In the genomic region with DNA sequence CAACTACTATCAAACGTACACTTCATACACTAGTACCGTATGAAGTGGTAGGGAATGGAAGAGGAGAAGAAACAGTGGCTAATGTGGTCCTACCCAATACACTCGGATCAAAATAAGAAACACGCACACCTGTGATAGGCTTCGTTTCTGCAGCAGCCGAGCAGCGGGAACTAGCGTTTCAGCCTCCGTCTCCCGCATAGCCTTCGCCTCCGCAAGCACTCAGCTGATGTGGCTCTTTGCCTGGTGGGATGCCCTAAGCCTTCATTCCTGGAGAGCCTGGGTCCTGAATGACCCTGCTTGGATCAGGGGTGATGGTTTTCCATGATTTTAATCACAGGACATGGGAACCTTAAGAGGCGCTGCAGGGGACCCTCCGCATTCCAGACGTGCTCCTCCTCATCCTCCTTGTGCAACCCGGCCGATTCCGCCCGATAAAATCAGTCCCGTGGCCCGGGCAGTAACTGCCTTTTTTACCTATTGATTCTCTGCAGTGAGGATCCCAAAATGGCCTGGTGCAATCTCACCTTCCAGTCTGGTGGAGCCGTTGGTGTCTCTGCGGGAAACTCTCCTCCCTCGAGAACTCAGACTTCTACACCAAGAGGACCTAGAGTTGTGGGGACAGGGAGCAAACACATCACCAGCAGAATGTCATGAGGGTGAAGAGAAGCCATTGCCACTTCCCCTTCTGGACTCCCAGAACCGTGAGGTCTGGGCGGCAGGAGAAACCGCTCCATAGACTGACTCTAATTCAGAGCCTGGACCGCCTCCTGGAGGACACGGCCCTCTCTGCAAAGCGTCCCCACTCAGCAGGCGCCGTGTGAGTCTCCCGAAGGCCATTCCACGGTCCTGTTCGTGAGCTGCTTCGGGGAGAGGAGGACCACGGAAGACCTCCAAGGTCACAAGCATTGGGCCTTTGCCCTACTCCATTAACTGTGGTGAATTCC, we compare ENCODE assay signal across 13 cellular contexts. TPM values are rescaled to one million over a fixed set of nuclear protein-coding genes. Genes with fewer than 3 reads are reported as not detected.
DNase-seq lines count a peak whose midpoint lies in the region; ATAC-seq, FAIRE-seq and TF ChIP-seq lines count a peak whose summit lies in the region.
"Had no signal": no experiment of that assay in that cellular context is flagged by ENCODE, and none has a peak within 500 bp of the region (broad histone marks: within the 10 kb centered on the region; RNA-seq: fewer than 3 reads in every experiment).

No MANE protein-coding gene starts in this region.

- CTCF ChIA-PET in H1 (lab: Charles Lee; ENCODE audit: partially characterized antibody) = interaction anchor here (0.6 to 14.9 kb wide), 13 partner anchors 11 to 853 kb away, joined by 3 to 248 read pairs (median 6); no protein-coding TSS in a partner anchor

- H3K9me3 ChIP-seq in H1 (ENCODE audit: insufficient read depth in 2 of 2, low read depth in 1 of 2, low read length in 1 of 2) = no peaks in the 10 kb centered on the region
- H3K9me3 ChIP-seq: prostate gland had no signal

- TF ChIP-seq EP300 in H1 (IDR thresholded peaks at IDR 0.05; ENCODE audit: borderline replicate concordance in 1 of 2, low read depth in 2 of 2, low read length in 2 of 2) = no peak

- H2AK5ac ChIP-seq in H1 (ENCODE audit: low read depth, low read length) = no peak overlapping the region

- 79% methylated on average over 37 of the region's 37 CpGs; no CpG with 5 or more reads in 1 of the 2 experiments for WGBS in H1 (ENCODE audit: extremely low coverage in 1 of 2, insufficient coverage in 1 of 2, insufficient read length in 1 of 2, insufficient replicate concordance in 2 of 2, low coverage in 1 of 2, low lambda C conversion rate in 2 of 2, missing lambda C conversion rate in 1 of 2), 2 experiments

- no peak overlapping the region for H2BK5ac ChIP-seq in H1 (ENCODE audit: low read depth, low read length)

- no peak overlapping the region for H3K9ac ChIP-seq in H1 (replicated peaks in 1 of 4; ENCODE audit: extremely low read depth in 1 of 4, low read depth in 3 of 4, low read length in 3 of 4)

- H2BK15ac ChIP-seq in H1 (ENCODE audit: low read length) = 0 out of 2 replicates have a peak overlapping the region, but pooled peaks have one; percentile 46

- no peak overlapping the region for H4K91ac ChIP-seq in H1 (replicated peaks; ENCODE audit: insufficient read length, low read length)

- H3K4me1 ChIP-seq in H1 (replicated peaks in 1 of 4; ENCODE audit: control insufficient read depth in 3 of 4, insufficient read depth in 4 of 4, low read length in 3 of 4) = peaks cover 0 to 5% (median 3%) of the 10 kb centered on the region in 4 experiments; a peak in 2 of 7 replicates
- H3K4me1 ChIP-seq: prostate gland had no signal

- 0 out of 2 replicates have a peak overlapping the region, but pooled peaks have one; percentile 39 for H2BK12ac ChIP-seq in H1 (ENCODE audit: low read depth, low read length)

- no peak overlapping the region for H2AFZ ChIP-seq in H1 (ENCODE audit: low read length)

- peaks cover 0 to 7% (median 2%) of the 10 kb centered on the region in 4 experiments; a peak in 4 of 7 replicates for H3K27me3 ChIP-seq in H1 (replicated peaks in 1 of 4; ENCODE audit: control insufficient read depth in 3 of 4, extremely low read depth in 1 of 4, insufficient read depth in 3 of 4, low read length in 3 of 4)

- H3K27me3 Mint-ChIP-seq in natural killer cell treated with Interleukin-12 subunit alpha and Interleukin-12 subunit beta and Interleukin-15 and Interleukin-18, amount 100 ng/mL, for 72 hours = no peaks in the 10 kb centered on the region
- H3K27me3 Mint-ChIP-seq: stimulated activated naive CD8-positive, alpha-beta T cell treated with anti-CD3 and anti-CD28 coated beads, Interleukin-15, amount 100 ng/mL, for 72 hours had no signal

- H4K5ac ChIP-seq in H1 (ENCODE audit: insufficient read length, low read depth, low read length) = no peak overlapping the region

- no peak overlapping the region for H3K27ac ChIP-seq in H1 (ENCODE audit: low read depth, low read length)
- H3K27ac ChIP-seq: prostate gland had no signal

- no peak overlapping the region for H3K27ac Mint-ChIP-seq in natural killer cell treated with Interleukin-12 subunit alpha and Interleukin-12 subunit beta and Interleukin-15 and Interleukin-18, amount 100 ng/mL, for 72 hours
- H3K27ac Mint-ChIP-seq: stimulated activated naive CD8-positive, alpha-beta T cell treated with anti-CD3 and anti-CD28 coated beads, Interleukin-15, amount 100 ng/mL, for 72 hours had no signal

- FAIRE-seq in H1 (lab: Jason Lieb, UNC) = no peak
- FAIRE-seq: endometrium had no signal

- POLR2A ChIA-PET in H1 (lab: Charles Lee; ENCODE audit: partially characterized antibody) = interaction anchor here (0.6 to 1.0 kb wide), 2 partner anchors 110 to 815 kb away, joined by 3 read pairs; no protein-coding TSS in a partner anchor

- H3K36me3 ChIP-seq in H1 (ENCODE audit: control insufficient read depth in 2 of 4, insufficient read depth in 4 of 4, low read length in 3 of 4) = no peaks in the 10 kb centered on the region
- H3K36me3 ChIP-seq: prostate gland had no signal

- no peak for TF ChIP-seq CTCF in NB4 (IDR thresholded peaks at IDR 0.05; ENCODE audit: low read depth, low read length)
- peak; percentile 44 to 54 (median 49) for TF ChIP-seq CTCF in H1 (IDR thresholded peaks at IDR 0.05; ENCODE audit: control extremely low read depth in 1 of 3, insufficient read depth in 1 of 3, low read depth in 1 of 3, low read length in 3 of 3)

- H3K4me2 ChIP-seq in H1 (ENCODE audit: insufficient read depth in 1 of 2, low read depth in 2 of 2, low read length in 2 of 2) = no peak overlapping the region

- H4K20me1 ChIP-seq in H1 (replicated peaks in 1 of 2; ENCODE audit: control insufficient read depth in 1 of 2, insufficient read depth in 2 of 2, low read length in 2 of 2) = peaks cover 0 to 2% of the 10 kb centered on the region in 2 experiments

- H3K4me3 ChIP-seq in NB4 (ENCODE audit: low read depth, low read length) (no peak overlapping the region), H1 (ENCODE audit: extremely low read depth in 1 of 4, insufficient read depth in 2 of 4, low read depth in 3 of 4, low read length in 4 of 4) (no peak overlapping the region)
- H3K4me3 ChIP-seq: prostate gland had no signal

- H3K23ac ChIP-seq in H1 (ENCODE audit: insufficient read length) = no peak overlapping the region

- H2BK20ac ChIP-seq in H1 (ENCODE audit: low read length) = no peak overlapping the region

- H3K14ac ChIP-seq in H1 (ENCODE audit: insufficient read length) = no peak overlapping the region

- DNase-seq in ELF-1 (ENCODE audit: low read depth, low spot score) = peak; percentile 12
- peak; percentile 49 for DNase-seq in NB4 (ENCODE audit: low read depth)
- DNase-seq in H1 (ENCODE audit: low read depth in 1 of 2, low spot score in 2 of 2) = peak in 1 of 2 experiments; percentile 45
- peak; percentile 58 for DNase-seq in natural killer cell treated with Interleukin-12 subunit alpha and Interleukin-12 subunit beta and Interleukin-15 and Interleukin-18, amount 100 ng/mL, for 72 hours (ENCODE audit: low spot score)
- no peak for DNase-seq in NCI-H748 treated with DMSO at 0.1 percent for 48 hours (lab: John Stamatoyannopoulos, UW)
- no peak for DNase-seq in stimulated activated CD4-positive, alpha-beta T cell treated with anti-CD3 and anti-CD28 coated beads, Interleukin-15, amount 100 ng/mL, for 24 hours
- no peak for DNase-seq in NCI-H526 treated with DMSO at 0.1 percent for 48 hours (lab: John Stamatoyannopoulos, UW)
- DNase-seq in NCI-H1694 treated with DMSO at 0.1 percent for 48 hours (lab: John Stamatoyannopoulos, UW) = no peak

- no peaks in the 10 kb centered on the region for H3K23me2 ChIP-seq in H1 (ENCODE audit: low read depth, low read length)

- no peaks in the 10 kb centered on the region for H3K79me2 ChIP-seq in H1 (ENCODE audit: control insufficient read depth in 1 of 2, insufficient read depth in 2 of 2, low read length in 2 of 2)

- H3K4ac ChIP-seq in H1 (replicated peaks; ENCODE audit: insufficient read length, low read depth, low read length) = no peak overlapping the region

- H3K56ac ChIP-seq in H1 (replicated peaks; ENCODE audit: insufficient read length, low read depth, low read length) = no peak overlapping the region

- no peak overlapping the region; the same call in 1 of the 2 replicates for H4K8ac ChIP-seq in H1 (ENCODE audit: extremely low read depth, insufficient read depth, low read length)

- H3K79me1 ChIP-seq in H1 (ENCODE audit: low read depth, low read length) = no peaks in the 10 kb centered on the region

- TF ChIP-seq POLR2A in NB4 (IDR thresholded peaks at IDR 0.05; ENCODE audit: extremely low read depth, insufficient read length) (no peak), H1 (IDR thresholded peaks at IDR 0.05; ENCODE audit: control extremely low read depth in 1 of 2, low read depth in 2 of 2, low read length in 2 of 2) (no peak)

- ATAC-seq in natural killer cell treated with Interleukin-12 subunit alpha and Interleukin-12 subunit beta and Interleukin-15 and Interleukin-18, amount 100 ng/mL, for 72 hours = peak in 1 of 2 donors; percentile 50
- ATAC-seq: stimulated activated naive CD8-positive, alpha-beta T cell treated with anti-CD3 and anti-CD28 coated beads, Interleukin-15, amount 100 ng/mL, for 72 hours had no signal

- peak; percentile 63 to 66 for TF ChIP-seq RAD21 in H1 (IDR thresholded peaks at IDR 0.05 in 1 of 2, conservative IDR thresholded peaks at IDR 0.05 in 1 of 2; ENCODE audit: low read depth in 2 of 2, low read length in 2 of 2)

- peak overlapping the region; percentile 39 for H3K4me3 Mint-ChIP-seq in natural killer cell treated with Interleukin-12 subunit alpha and Interleukin-12 subunit beta and Interleukin-15 and Interleukin-18, amount 100 ng/mL, for 72 hours
- H3K4me3 Mint-ChIP-seq: stimulated activated naive CD8-positive, alpha-beta T cell treated with anti-CD3 and anti-CD28 coated beads, Interleukin-15, amount 100 ng/mL, for 72 hours had no signal

- no peak overlapping the region for H3K18ac ChIP-seq in H1 (ENCODE audit: extremely low read depth, low read length)

- H3K9me3 Mint-ChIP-seq in natural killer cell treated with Interleukin-12 subunit alpha and Interleukin-12 subunit beta and Interleukin-15 and Interleukin-18, amount 100 ng/mL, for 72 hours = no peaks in the 10 kb centered on the region
- H3K9me3 Mint-ChIP-seq: CD4-positive, CD25-positive, alpha-beta regulatory T cell; stimulated activated naive CD8-positive, alpha-beta T cell treated with anti-CD3 and anti-CD28 coated beads, Interleukin-15, amount 100 ng/mL, for 72 hours had no signal

- H2BK120ac ChIP-seq in H1 (replicated peaks; ENCODE audit: low read depth, low read length) = no peak overlapping the region

- H3K36me3 Mint-ChIP-seq in natural killer cell treated with Interleukin-12 subunit alpha and Interleukin-12 subunit beta and Interleukin-15 and Interleukin-18, amount 100 ng/mL, for 72 hours = no peaks in the 10 kb centered on the region

- peaks cover 23 to 39% of the 10 kb centered on the region in 2 donors for H3K4me1 Mint-ChIP-seq in natural killer cell treated with Interleukin-12 subunit alpha and Interleukin-12 subunit beta and Interleukin-15 and Interleukin-18, amount 100 ng/mL, for 72 hours (ENCODE audit: low read depth in 2 of 2)

RNA-seq across cellular contexts. Expression of gene C11orf21, which starts 8.1 kb away (rescaled TPM):
- total RNA-seq in H1 (2021; fragmentation: NEBNext Ultra II Directional; extraction: Animal tissue kit (Norgen Biotek cat#: 25700)) = not detected in 2 replicates
- not detected in 2 replicates for polyA plus RNA-seq in H1 (2011; rRNA removed)
- not detected for polyA plus RNA-seq in H1 (2011; cell fraction: cytosol; rRNA removed)
- polyA plus RNA-seq in H1 (2011; cell fraction: nucleus; rRNA removed) = not detected
- not detected in 4 replicates for polyA plus RNA-seq in H1 (2012, experiment 1 of 2)
- not detected for polyA plus RNA-seq in H1 (2012, experiment 2 of 2)
- polyA plus RNA-seq in H1 (2013, experiment 1 of 2) = not detected
- not detected for polyA plus RNA-seq in H1 (2013, experiment 2 of 2)
- polyA minus RNA-seq in H1 (2011; rRNA and poly(A)+ RNA removed) = not detected in 2 replicates
- not detected for polyA minus RNA-seq in H1 (2011; cell fraction: cytosol; rRNA and poly(A)+ RNA removed)
- polyA minus RNA-seq in H1 (2011; cell fraction: nucleus; rRNA and poly(A)+ RNA removed) = not detected
- 1 to 10 TPM; 7.2 to 7.6 TPM for total RNA-seq in natural killer cell treated with Interleukin-12 subunit alpha and Interleukin-12 subunit beta and Interleukin-15 and Interleukin-18, amount 100 ng/mL, for 72 hours
- total RNA-seq: lung microvascular endothelial cell had no signal

RNA-seq across cellular contexts. Expression of gene TSPAN32, which starts 8.1 kb away (rescaled TPM):
- not detected in 2 replicates for total RNA-seq in H1 (2021; fragmentation: NEBNext Ultra II Directional; extraction: Animal tissue kit (Norgen Biotek cat#: 25700))
- not detected in 2 replicates for polyA plus RNA-seq in H1 (2011; rRNA removed)
- polyA plus RNA-seq in H1 (2011; cell fraction: cytosol; rRNA removed) = not detected
- polyA plus RNA-seq in H1 (2011; cell fraction: nucleus; rRNA removed) = not detected
- 0.13 to 0.16 TPM in 2 of 4 replicates, not detected in the others for polyA plus RNA-seq in H1 (2012, experiment 1 of 2)
- not detected for polyA plus RNA-seq in H1 (2012, experiment 2 of 2)
- polyA plus RNA-seq in H1 (2013, experiment 1 of 2) = not detected
- not detected for polyA plus RNA-seq in H1 (2013, experiment 2 of 2)
- polyA minus RNA-seq in H1 (2011; rRNA and poly(A)+ RNA removed) = not detected in 2 replicates
- not detected for polyA minus RNA-seq in H1 (2011; cell fraction: cytosol; rRNA and poly(A)+ RNA removed)
- not detected for polyA minus RNA-seq in H1 (2011; cell fraction: nucleus; rRNA and poly(A)+ RNA removed)
- total RNA-seq in natural killer cell treated with Interleukin-12 subunit alpha and Interleukin-12 subunit beta and Interleukin-15 and Interleukin-18, amount 100 ng/mL, for 72 hours = 1 to 10 TPM; 4.3 to 9.9 TPM
- total RNA-seq: lung microvascular endothelial cell, prostate gland had no signal

RNA-seq across cellular contexts. Expression of gene ASCL2, which starts 23.3 kb away (rescaled TPM):
- total RNA-seq in H1 (2021; fragmentation: NEBNext Ultra II Directional; extraction: Animal tissue kit (Norgen Biotek cat#: 25700)) = 0.23 and 0.56 TPM in 2 replicates
- 0.41 and 0.51 TPM in 2 replicates for polyA plus RNA-seq in H1 (2011; rRNA removed)
- 0.34 TPM for polyA plus RNA-seq in H1 (2011; cell fraction: cytosol; rRNA removed)
- polyA plus RNA-seq in H1 (2011; cell fraction: nucleus; rRNA removed) = 0.34 TPM
- 0.15 to 0.42 TPM (median 0.37 TPM) in 3 of 4 replicates, not detected in the other for polyA plus RNA-seq in H1 (2012, experiment 1 of 2)
- polyA plus RNA-seq in H1 (2012, experiment 2 of 2) = 0.08 TPM
- polyA plus RNA-seq in H1 (2013, experiment 1 of 2) = 0.26 TPM
- 0.42 TPM for polyA plus RNA-seq in H1 (2013, experiment 2 of 2)
- 0.13 TPM in 1 of 2 replicates, not detected in the other for polyA minus RNA-seq in H1 (2011; rRNA and poly(A)+ RNA removed)
- 0.59 TPM for polyA minus RNA-seq in H1 (2011; cell fraction: cytosol; rRNA and poly(A)+ RNA removed)
- polyA minus RNA-seq in H1 (2011; cell fraction: nucleus; rRNA and poly(A)+ RNA removed) = 0.40 TPM
- 1 to 10 TPM; 2.5 to 5.3 TPM for total RNA-seq in natural killer cell treated with Interleukin-12 subunit alpha and Interleukin-12 subunit beta and Interleukin-15 and Interleukin-18, amount 100 ng/mL, for 72 hours

Comparison
In these comparisons a context has a peak if more than half of its experiments do, and no peak if none do; other contexts are left out.
1. DNase-seq: peak in ELF-1 (single experiment), NB4 (single experiment) and natural killer cell treated with Interleukin-12 subunit alpha and Interleukin-12 subunit beta and Interleukin-15 and Interleukin-18, amount 100 ng/mL, for 72 hours (single experiment); none in NCI-H748 treated with DMSO at 0.1 percent for 48 hours (single experiment), stimulated activated CD4-positive, alpha-beta T cell treated with anti-CD3 and anti-CD28 coated beads, Interleukin-15, amount 100 ng/mL, for 24 hours (single experiment), NCI-H526 treated with DMSO at 0.1 percent for 48 hours (single experiment) and NCI-H1694 treated with DMSO at 0.1 percent for 48 hours (single experiment).